In genomic region chr5:9382511-9382910, GRCh38 we compare ENCODE assay signal across 10 cellular contexts.
"Had no signal": no experiment of that assay in that cellular context is flagged by ENCODE, and none has a peak within 500 bp of the region (broad histone marks: within the 10 kb centered on the region; RNA-seq: fewer than 3 reads in every experiment).

No MANE protein-coding gene starts in this region.

- H3K4me1 ChIP-seq: HAP-1 had no signal

- ATAC-seq: HCT116, K562 had no signal

- FAIRE-seq: K562 had no signal

- H3K4me3 ChIP-seq: GM23248, HAP-1, K562 had no signal

- H3K27ac ChIP-seq: GM23248, HL-60 had no signal

- H3K36me3 ChIP-seq: HAP-1 had no signal

- DNase-seq: GM23248, GOT3, H7, HFFc6, IMR-90, KG1 had no signal

- H3K9me3 ChIP-seq: HAP-1 had no signal
